Comparison of ENCODE assay signal across 26 cellular contexts in genomic region chr4:146207410-146207809, GRCh38. TPM values are rescaled to one million over a fixed set of nuclear protein-coding genes. Genes with fewer than 3 reads are reported as not detected.
"Had no signal": no experiment of that assay in that cellular context is flagged by ENCODE, and none has a peak within 500 bp of the region (broad histone marks: within the 10 kb centered on the region; RNA-seq: fewer than 3 reads in every experiment).

No MANE protein-coding gene starts in this region.

- FAIRE-seq: urothelium cell line had no signal

- H3K27ac ChIP-seq: stomach, suprapubic skin, testis, thoracic aorta, thyroid gland, tibial artery, tibial nerve, transverse colon, upper lobe of left lung, upper lobe of right lung, uterus, vagina had no signal

- DNase-seq: stimulated activated CD4-positive, alpha-beta T cell treated with anti-CD3 and anti-CD28 coated beads, Interleukin-2, amount 100 ng/mL, for 48 hours; stimulated activated CD4-positive, alpha-beta T cell treated with anti-CD3 and anti-CD28 coated beads, Interleukin-4, amount 100 ng/mL, for 1 hour; stimulated activated CD4-positive, alpha-beta T cell treated with anti-CD3 and anti-CD28 coated beads, Interleukin-4, amount 100 ng/mL, for 24 hours; stimulated activated CD4-positive, alpha-beta T cell treated with anti-CD3 and anti-CD28 coated beads, Interleukin-4, amount 100 ng/mL, for 4 hours; stimulated activated CD8-positive, alpha-beta memory T cell treated with anti-CD3 and anti-CD28 coated beads, Interleukin-4, amount 100 ng/mL, for 48 hours; stimulated activated naive B cell treated with anti-CD40 and anti-IgM and Interleukin-4, amounts not matched to agents 10 μg/mL and 1 μg/mL and 100 μg/mL, for 72 hours; stimulated activated naive CD4-positive, alpha-beta T cell; stimulated activated naive CD4-positive, alpha-beta T cell treated with Interleukin-2 at 50 U/mL for 16 hours; stimulated activated naive CD8-positive, alpha-beta T cell treated with anti-CD3 and anti-CD28 coated beads, Interleukin-15, amount 100 ng/mL, for 72 hours; stimulated activated naive CD8-positive, alpha-beta T cell treated with anti-CD3 and anti-CD28 coated beads, Interleukin-15, Interleukin-2, amounts not matched to agents 100 U/mL and 50 U/mL, for 24 hours; stomach; testis; thyroid gland; tibial artery; transverse colon; trophoblast cell; upper lobe of left lung; upper lobe of right lung; uterus had no signal

- H3K36me3 ChIP-seq: suprapubic skin, thoracic aorta, thyroid gland, transverse colon, upper lobe of left lung, upper lobe of right lung, uterus, vagina had no signal

- H3K4me3 ChIP-seq: stomach, suprapubic skin, testis, thoracic aorta, thyroid gland, tibial artery, tibial nerve, transverse colon, upper lobe of left lung, upper lobe of right lung, uterus, vagina had no signal

- H3K4me1 ChIP-seq: stomach, suprapubic skin, testis, thyroid gland, tibial artery, tibial nerve, transverse colon, upper lobe of left lung, upper lobe of right lung, uterus, vagina had no signal

- H3K27me3 ChIP-seq: stomach, suprapubic skin, testis, thyroid gland, tibial artery, tibial nerve, transverse colon, upper lobe of left lung, upper lobe of right lung, uterus, vagina had no signal

- H3K9me3 ChIP-seq: stomach, suprapubic skin, testis, thoracic aorta, thyroid gland, tibial nerve, transverse colon, upper lobe of left lung, upper lobe of right lung, uterus, vagina had no signal

RNA-seq across cellular contexts. Expression of gene REELD1, which starts 6.9 kb away (rescaled TPM):
- total RNA-seq: temporal lobe, urinary bladder had no signal
